1 cellular context compared by ENCODE assay signal in the genomic region with DNA sequence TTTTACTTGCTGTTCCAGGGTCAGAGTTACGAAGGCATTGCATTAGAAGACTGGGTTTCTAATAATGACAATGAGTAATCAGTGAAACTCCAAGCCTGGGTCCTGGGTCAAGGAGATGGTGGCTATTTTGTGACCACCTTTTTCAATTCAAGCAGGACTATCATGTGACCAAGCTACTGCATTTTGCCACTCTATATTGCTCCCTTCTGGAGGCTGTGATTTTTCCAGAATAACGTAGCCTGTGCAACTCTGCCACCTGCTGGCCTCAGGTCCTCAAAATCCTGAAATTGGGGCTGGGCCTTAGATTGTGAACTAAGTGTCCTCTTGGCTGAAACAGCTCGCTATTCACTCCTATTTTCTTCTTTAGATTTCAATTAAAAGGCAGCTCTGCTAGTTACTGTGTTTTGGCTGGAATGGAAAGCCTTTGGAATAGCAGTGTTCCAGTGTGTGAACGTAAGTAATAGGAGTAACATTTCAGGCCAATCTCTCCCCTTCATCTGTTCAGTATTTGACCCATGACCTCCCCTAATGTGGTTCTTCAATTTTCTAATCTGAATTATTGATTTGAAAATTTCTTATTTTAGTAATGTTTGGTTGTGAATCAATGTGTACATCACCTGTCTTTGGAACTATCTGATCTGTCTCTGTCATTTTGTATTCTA.
TF ChIP-seq lines count a peak whose summit lies in the region.

No MANE protein-coding gene starts in this region.

TF ChIP-seq in K562, 482 proteins besides CTCF, POLR2A, EP300 and RAD21 (continued from another document and continues in another):
- peak; percentile 99 for TF ChIP-seq PHF21A (IDR thresholded peaks at IDR 0.05; ENCODE audit: borderline replicate concordance, low read depth)
- TF ChIP-seq NELFE (IDR thresholded peaks at IDR 0.05; ENCODE audit: insufficient read depth, insufficient read length), result no peak
- no peak for TF ChIP-seq MXI1 (IDR thresholded peaks at IDR 0.05; ENCODE audit: low read depth, low read length)
- no peak for TF ChIP-seq SUPT5H (IDR thresholded peaks at IDR 0.05)
- no peak for TF ChIP-seq HSF4 (CRISPR knock-in tag; IDR thresholded peaks at IDR 0.05; ENCODE audit: borderline replicate concordance)
- TF ChIP-seq, protein P1, sequence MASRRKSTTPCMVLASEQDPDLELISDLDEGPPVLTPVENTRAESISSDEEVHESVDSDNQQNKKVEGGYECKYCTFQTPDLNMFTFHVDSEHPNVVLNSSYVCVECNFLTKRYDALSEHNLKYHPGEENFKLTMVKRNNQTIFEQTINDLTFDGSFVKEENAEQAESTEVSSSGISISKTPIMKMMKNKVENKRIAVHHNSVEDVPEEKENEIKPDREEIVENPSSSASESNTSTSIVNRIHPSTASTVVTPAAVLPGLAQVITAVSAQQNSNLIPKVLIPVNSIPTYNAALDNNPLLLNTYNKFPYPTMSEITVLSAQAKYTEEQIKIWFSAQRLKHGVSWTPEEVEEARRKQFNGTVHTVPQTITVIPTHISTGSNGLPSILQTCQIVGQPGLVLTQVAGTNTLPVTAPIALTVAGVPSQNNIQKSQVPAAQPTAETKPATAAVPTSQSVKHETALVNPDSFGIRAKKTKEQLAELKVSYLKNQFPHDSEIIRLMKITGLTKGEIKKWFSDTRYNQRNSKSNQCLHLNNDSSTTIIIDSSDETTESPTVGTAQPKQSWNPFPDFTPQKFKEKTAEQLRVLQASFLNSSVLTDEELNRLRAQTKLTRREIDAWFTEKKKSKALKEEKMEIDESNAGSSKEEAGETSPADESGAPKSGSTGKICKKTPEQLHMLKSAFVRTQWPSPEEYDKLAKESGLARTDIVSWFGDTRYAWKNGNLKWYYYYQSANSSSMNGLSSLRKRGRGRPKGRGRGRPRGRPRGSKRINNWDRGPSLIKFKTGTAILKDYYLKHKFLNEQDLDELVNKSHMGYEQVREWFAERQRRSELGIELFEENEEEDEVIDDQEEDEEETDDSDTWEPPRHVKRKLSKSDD (conservative IDR thresholded peaks at IDR 0.05; ENCODE audit: low read length), result no peak
- TF ChIP-seq, protein P2, sequence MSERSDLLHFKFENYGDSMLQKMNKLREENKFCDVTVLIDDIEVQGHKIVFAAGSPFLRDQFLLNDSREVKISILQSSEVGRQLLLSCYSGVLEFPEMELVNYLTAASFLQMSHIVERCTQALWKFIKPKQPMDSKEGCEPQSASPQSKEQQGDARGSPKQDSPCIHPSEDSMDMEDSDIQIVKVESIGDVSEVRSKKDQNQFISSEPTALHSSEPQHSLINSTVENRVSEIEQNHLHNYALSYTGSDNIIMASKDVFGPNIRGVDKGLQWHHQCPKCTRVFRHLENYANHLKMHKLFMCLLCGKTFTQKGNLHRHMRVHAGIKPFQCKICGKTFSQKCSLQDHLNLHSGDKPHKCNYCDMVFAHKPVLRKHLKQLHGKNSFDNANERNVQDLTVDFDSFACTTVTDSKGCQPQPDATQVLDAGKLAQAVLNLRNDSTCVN (CRISPR knock-in tag; IDR thresholded peaks at IDR 0.05), result no peak
- 0 out of 3 replicates have a peak, but pooled peaks of 1 of the 2 experiments have one; percentile 26 for TF ChIP-seq CBX3 (IDR thresholded peaks at IDR 0.05; ENCODE audit: borderline replicate concordance in 1 of 2, low read length in 2 of 2)
- TF ChIP-seq SRSF7 (optimal IDR thresholded peaks at IDR 0.05; ENCODE audit: low read depth, low read length), result no peak
- no peak for TF ChIP-seq ELF2 (CRISPR knock-in tag; IDR thresholded peaks at IDR 0.05)
- TF ChIP-seq SIN3A (IDR thresholded peaks at IDR 0.05; ENCODE audit: borderline replicate concordance in 2 of 2, control insufficient read depth in 1 of 2, low read depth in 2 of 2, low read length in 2 of 2), result no peak
- TF ChIP-seq NEUROD1 (IDR thresholded peaks at IDR 0.05; ENCODE audit: borderline replicate concordance, low read depth, low read length, partially characterized antibody), result no peak
- no peak for TF ChIP-seq XRCC3 (IDR thresholded peaks at IDR 0.05)
- no peak for TF ChIP-seq ZNF79 (CRISPR knock-in tag; IDR thresholded peaks at IDR 0.05; ENCODE audit: low read depth)
- no peak for TF ChIP-seq ETV6 (IDR thresholded peaks at IDR 0.05; ENCODE audit: borderline replicate concordance in 1 of 2, low read depth in 2 of 2, low read length in 1 of 2)
- TF ChIP-seq ETV6 (CRISPR knock-in tag; IDR thresholded peaks at IDR 0.05; ENCODE audit: borderline replicate concordance), result no peak
- TF ChIP-seq NFE2L1 (tag; IDR thresholded peaks at IDR 0.05; ENCODE audit: borderline replicate concordance, low read depth), result no peak
- TF ChIP-seq MTA3 (IDR thresholded peaks at IDR 0.05; ENCODE audit: borderline replicate concordance), result no peak
- TF ChIP-seq ZNF24 (IDR thresholded peaks at IDR 0.05), result no peak
- no peak for TF ChIP-seq POLR3A (IDR thresholded peaks at IDR 0.05; ENCODE audit: borderline replicate concordance, extremely low read depth, insufficient read depth, insufficient read length)
- TF ChIP-seq FIP1L1 (IDR thresholded peaks at IDR 0.05; ENCODE audit: low read depth, low read length, poor library complexity, severe bottlenecking), result no peak
- no peak for TF ChIP-seq FOXJ2 (tag; IDR thresholded peaks at IDR 0.05)
- no peak for TF ChIP-seq ELF4 (CRISPR knock-in tag; IDR thresholded peaks at IDR 0.05)
- TF ChIP-seq, protein P3, sequence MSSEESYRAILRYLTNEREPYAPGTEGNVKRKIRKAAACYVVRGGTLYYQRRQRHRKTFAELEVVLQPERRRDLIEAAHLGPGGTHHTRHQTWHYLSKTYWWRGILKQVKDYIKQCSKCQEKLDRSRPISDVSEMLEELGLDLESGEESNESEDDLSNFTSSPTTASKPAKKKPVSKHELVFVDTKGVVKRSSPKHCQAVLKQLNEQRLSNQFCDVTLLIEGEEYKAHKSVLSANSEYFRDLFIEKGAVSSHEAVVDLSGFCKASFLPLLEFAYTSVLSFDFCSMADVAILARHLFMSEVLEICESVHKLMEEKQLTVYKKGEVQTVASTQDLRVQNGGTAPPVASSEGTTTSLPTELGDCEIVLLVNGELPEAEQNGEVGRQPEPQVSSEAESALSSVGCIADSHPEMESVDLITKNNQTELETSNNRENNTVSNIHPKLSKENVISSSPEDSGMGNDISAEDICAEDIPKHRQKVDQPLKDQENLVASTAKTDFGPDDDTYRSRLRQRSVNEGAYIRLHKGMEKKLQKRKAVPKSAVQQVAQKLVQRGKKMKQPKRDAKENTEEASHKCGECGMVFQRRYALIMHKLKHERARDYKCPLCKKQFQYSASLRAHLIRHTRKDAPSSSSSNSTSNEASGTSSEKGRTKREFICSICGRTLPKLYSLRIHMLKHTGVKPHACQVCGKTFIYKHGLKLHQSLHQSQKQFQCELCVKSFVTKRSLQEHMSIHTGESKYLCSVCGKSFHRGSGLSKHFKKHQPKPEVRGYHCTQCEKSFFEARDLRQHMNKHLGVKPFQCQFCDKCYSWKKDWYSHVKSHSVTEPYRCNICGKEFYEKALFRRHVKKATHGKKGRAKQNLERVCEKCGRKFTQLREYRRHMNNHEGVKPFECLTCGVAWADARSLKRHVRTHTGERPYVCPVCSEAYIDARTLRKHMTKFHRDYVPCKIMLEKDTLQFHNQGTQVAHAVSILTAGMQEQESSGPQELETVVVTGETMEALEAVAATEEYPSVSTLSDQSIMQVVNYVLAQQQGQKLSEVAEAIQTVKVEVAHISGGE (CRISPR knock-in tag; IDR thresholded peaks at IDR 0.05), result no peak
- TF ChIP-seq, protein P4, sequence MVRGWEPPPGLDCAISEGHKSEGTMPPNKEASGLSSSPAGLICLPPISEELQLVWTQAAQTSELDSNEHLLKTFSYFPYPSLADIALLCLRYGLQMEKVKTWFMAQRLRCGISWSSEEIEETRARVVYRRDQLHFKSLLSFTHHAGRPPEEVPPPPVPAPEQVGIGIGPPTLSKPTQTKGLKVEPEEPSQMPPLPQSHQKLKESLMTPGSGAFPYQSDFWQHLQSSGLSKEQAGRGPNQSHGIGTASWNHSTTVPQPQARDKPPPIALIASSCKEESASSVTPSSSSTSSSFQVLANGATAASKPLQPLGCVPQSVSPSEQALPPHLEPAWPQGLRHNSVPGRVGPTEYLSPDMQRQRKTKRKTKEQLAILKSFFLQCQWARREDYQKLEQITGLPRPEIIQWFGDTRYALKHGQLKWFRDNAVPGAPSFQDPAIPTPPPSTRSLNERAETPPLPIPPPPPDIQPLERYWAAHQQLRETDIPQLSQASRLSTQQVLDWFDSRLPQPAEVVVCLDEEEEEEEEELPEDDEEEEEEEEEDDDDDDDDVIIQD (CRISPR knock-in tag; IDR thresholded peaks at IDR 0.05), result no peak
- TF ChIP-seq, protein P5, sequence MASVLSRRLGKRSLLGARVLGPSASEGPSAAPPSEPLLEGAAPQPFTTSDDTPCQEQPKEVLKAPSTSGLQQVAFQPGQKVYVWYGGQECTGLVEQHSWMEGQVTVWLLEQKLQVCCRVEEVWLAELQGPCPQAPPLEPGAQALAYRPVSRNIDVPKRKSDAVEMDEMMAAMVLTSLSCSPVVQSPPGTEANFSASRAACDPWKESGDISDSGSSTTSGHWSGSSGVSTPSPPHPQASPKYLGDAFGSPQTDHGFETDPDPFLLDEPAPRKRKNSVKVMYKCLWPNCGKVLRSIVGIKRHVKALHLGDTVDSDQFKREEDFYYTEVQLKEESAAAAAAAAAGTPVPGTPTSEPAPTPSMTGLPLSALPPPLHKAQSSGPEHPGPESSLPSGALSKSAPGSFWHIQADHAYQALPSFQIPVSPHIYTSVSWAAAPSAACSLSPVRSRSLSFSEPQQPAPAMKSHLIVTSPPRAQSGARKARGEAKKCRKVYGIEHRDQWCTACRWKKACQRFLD (CRISPR knock-in tag; IDR thresholded peaks at IDR 0.05), result no peak
- no peak for TF ChIP-seq SPI1 (IDR thresholded peaks at IDR 0.05; ENCODE audit: borderline replicate concordance, low read depth, low read length)
- TF ChIP-seq ARNT (IDR thresholded peaks at IDR 0.05), result peak in 1 of 2 experiments; percentile 47; a peak in 1 of 4 replicates
- no peak for TF ChIP-seq DIDO1 (tag; IDR thresholded peaks at IDR 0.05; ENCODE audit: low read depth)
- no peak for TF ChIP-seq GTF2F1 (IDR thresholded peaks at IDR 0.05; ENCODE audit: low read depth, low read length)
- TF ChIP-seq BHLHE40 (IDR thresholded peaks at IDR 0.05; ENCODE audit: low read length), result no peak
- no peak for TF ChIP-seq BCOR (IDR thresholded peaks at IDR 0.05)
- TF ChIP-seq SRSF3 (IDR thresholded peaks at IDR 0.05; ENCODE audit: insufficient read depth, low read length), result no peak
- no peak for TF ChIP-seq KAT7 (CRISPR knock-in tag; IDR thresholded peaks at IDR 0.05; ENCODE audit: borderline replicate concordance)
- TF ChIP-seq GTF2E2 (tag; IDR thresholded peaks at IDR 0.05), result no peak
- no peak for TF ChIP-seq MBD2 (IDR thresholded peaks at IDR 0.05; ENCODE audit: borderline replicate concordance, low read depth)
- TF ChIP-seq, protein P6, sequence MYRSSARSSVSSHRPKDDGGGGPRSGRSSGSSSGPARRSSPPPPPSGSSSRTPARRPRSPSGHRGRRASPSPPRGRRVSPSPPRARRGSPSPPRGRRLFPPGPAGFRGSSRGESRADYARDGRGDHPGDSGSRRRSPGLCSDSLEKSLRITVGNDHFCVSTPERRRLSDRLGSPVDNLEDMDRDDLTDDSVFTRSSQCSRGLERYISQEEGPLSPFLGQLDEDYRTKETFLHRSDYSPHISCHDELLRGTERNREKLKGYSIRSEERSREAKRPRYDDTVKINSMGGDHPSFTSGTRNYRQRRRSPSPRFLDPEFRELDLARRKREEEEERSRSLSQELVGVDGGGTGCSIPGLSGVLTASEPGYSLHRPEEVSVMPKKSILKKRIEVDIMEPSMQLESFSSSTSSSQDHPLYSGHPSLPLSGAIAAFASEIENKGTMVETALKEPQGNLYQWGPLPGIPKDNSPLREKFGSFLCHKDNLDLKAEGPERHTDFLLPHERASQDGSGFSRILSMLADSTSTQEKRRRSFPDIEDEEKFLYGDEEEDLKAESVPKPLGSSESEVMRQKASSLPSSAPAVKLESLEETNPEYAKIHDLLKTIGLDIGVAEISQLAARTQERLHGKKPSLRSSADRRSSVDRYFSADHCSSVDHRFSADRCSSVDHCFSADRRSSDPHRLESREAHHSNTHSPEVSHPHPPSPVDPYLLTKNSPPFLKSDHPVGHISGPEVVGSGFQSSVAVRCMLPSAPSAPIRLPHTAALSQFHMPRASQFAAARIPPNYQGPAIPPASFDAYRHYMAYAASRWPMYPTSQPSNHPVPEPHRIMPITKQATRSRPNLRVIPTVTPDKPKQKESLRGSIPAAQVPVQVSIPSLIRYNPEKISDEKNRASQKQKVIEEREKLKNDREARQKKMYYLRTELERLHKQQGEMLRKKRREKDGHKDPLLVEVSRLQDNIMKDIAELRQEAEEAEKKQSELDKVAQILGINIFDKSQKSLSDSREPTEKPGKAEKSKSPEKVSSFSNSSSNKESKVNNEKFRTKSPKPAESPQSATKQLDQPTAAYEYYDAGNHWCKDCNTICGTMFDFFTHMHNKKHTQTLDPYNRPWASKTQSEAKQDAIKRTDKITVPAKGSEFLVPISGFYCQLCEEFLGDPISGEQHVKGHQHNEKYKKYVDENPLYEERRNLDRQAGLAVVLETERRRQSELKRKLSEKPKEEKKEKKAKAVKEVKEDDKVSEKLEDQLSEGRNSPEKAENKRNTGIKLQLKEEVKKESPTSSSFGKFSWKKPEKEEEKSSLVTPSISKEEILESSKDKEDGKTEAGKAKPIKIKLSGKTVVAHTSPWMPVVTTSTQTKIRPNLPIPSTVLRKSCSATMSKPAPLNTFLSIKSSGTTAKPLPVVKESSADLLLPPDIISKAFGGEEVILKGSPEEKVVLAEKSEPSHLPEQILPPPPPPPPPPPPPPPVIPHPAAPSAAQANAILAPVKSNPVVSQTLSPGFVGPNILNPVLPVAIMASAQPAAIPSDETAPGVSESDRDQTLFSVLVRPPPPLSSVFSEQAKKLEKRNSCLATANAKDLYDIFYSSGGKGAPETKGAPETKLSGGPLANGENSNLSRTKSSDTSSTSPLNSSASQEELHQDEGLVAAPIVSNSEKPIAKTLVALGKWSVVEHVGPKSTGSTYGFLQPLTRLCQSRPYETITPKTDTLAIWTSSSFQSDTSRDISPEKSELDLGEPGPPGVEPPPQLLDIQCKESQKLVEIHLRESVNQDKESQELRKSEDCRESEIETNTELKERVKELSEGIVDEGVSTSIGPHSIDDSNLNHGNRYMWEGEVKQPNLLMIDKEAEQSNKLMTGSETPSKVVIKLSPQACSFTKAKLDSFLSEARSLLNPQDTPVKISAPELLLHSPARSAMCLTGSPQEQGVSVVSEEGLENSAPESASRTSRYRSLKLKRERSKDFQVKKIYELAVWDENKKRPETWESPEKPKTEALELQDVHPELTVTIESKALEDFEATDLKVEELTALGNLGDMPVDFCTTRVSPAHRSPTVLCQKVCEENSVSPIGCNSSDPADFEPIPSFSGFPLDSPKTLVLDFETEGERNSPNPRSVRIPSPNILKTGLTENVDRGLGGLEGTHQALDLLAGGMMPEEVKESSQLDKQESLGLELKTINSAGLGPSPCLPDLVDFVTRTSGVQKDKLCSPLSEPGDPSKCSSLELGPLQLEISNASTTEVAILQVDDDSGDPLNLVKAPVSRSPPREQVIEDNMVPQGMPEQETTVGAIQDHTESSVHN (IDR thresholded peaks at IDR 0.05; ENCODE audit: borderline replicate concordance in 1 of 2, low read depth in 1 of 2), result no peak
- no peak for TF ChIP-seq KDM4B (IDR thresholded peaks at IDR 0.05; ENCODE audit: borderline replicate concordance in 2 of 2, low read depth in 1 of 2)
- TF ChIP-seq, protein P7, sequence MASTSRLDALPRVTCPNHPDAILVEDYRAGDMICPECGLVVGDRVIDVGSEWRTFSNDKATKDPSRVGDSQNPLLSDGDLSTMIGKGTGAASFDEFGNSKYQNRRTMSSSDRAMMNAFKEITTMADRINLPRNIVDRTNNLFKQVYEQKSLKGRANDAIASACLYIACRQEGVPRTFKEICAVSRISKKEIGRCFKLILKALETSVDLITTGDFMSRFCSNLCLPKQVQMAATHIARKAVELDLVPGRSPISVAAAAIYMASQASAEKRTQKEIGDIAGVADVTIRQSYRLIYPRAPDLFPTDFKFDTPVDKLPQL (IDR thresholded peaks at IDR 0.05; ENCODE audit: extremely low read depth, insufficient read length), result no peak
